Comparison of ENCODE assay signal across 2 cellular contexts in the genomic region with DNA sequence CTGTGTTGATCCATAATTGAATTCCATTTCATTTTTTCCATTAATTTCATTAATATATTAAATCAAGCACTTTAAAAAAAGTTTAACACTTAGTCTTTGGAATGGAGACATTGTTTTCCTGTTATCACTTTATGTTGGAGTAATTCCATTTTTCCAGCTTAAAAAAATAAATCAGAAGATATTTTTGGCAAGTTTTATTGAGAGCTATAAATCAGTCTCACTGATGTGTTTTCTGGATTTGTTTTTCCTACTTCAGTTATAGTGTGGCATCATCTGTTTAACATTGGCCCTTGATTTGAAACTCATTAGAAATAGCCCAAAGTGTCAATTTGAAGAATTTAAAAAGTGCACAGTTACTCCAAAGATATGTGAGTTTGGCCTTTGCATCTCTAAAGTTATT.
TF ChIP-seq lines count a peak whose summit lies in the region.

No MANE protein-coding gene starts in this region.

TF ChIP-seq in A549, 52 proteins besides CTCF, POLR2A, EP300 and RAD21 (continued from another document):
- TF ChIP-seq, protein P1, sequence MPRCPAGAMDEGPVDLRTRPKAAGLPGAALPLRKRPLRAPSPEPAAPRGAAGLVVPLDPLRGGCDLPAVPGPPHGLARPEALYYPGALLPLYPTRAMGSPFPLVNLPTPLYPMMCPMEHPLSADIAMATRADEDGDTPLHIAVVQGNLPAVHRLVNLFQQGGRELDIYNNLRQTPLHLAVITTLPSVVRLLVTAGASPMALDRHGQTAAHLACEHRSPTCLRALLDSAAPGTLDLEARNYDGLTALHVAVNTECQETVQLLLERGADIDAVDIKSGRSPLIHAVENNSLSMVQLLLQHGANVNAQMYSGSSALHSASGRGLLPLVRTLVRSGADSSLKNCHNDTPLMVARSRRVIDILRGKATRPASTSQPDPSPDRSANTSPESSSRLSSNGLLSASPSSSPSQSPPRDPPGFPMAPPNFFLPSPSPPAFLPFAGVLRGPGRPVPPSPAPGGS (IDR thresholded peaks at IDR 0.05): no peak

TF ChIP-seq in endothelial cell of umbilical vein, 7 proteins besides CTCF, POLR2A, EP300 and RAD21 (continued from another document):
- TF ChIP-seq GATA2 (IDR thresholded peaks at IDR 0.05; ENCODE audit: insufficient read depth, insufficient read length, low read depth, low read length): no peak
- TF ChIP-seq MYC (IDR thresholded peaks at IDR 0.05; ENCODE audit: low read depth, low read length): no peak
- TF ChIP-seq POLR2AphosphoS5 (IDR thresholded peaks at IDR 0.05; ENCODE audit: insufficient read depth, low read depth, low read length): no peak
